10 cellular contexts compared by ENCODE assay signal in genomic region chr13:98563071-98563470, GRCh38. TPM values are rescaled to one million over a fixed set of nuclear protein-coding genes. Genes with fewer than 3 reads are reported as not detected.
DNase-seq lines count a peak whose midpoint lies in the region; ATAC-seq and TF ChIP-seq lines count a peak whose summit lies in the region.
"Had no signal": no experiment of that assay in that cellular context is flagged by ENCODE, and none has a peak within 500 bp of the region (broad histone marks: within the 10 kb centered on the region; RNA-seq: fewer than 3 reads in every experiment).

No MANE protein-coding gene starts in this region.

- H3K36me3 Mint-ChIP-seq in CD8-positive, alpha-beta T cell: peaks cover 8% of the 10 kb centered on the region
- peaks cover 49% of the 10 kb centered on the region for H3K36me3 Mint-ChIP-seq in activated CD4-positive, alpha-beta T cell treated with anti-CD3 and anti-CD28 coated beads, Interleukin-2, amount 10 ng/mL, durations not matched to agents 7 days and 5 days (ENCODE audit: low read depth)

- H3K27ac Mint-ChIP-seq in CD8-positive, alpha-beta T cell: peak overlapping the region; percentile 97
- H3K27ac Mint-ChIP-seq in activated CD4-positive, alpha-beta T cell treated with anti-CD3 and anti-CD28 coated beads, Interleukin-2, amount 10 ng/mL, durations not matched to agents 7 days and 5 days: peak overlapping the region; percentile 93

- H3K9me3 ChIP-seq in CD8-positive, alpha-beta T cell (ENCODE audit: low read length): no peaks in the 10 kb centered on the region
- H3K9me3 ChIP-seq in lower lobe of right lung: no peaks in the 10 kb centered on the region
- H3K9me3 ChIP-seq: heart right ventricle had no signal

- no peak for TF ChIP-seq CTCF in CD8-positive, alpha-beta T cell (IDR thresholded peaks at IDR 0.05)
- TF ChIP-seq CTCF in lower lobe of right lung (IDR thresholded peaks at IDR 0.05): no peak

- POLR2A ChIA-PET in CD8-positive, alpha-beta T cell (lab: Charles Lee): interaction anchor here (0.6 to 1.8 kb wide), 7 partner anchors 9 to 125 kb away, joined by 3 to 6 read pairs (median 4); partner anchors contain the start of gene STK24
- POLR2A ChIA-PET in activated CD4-positive, alpha-beta T cell treated with anti-CD3 and anti-CD28 coated beads, Interleukin-2, amount 10 ng/mL, durations not matched to agents 7 days and 5 days (lab: Charles Lee): no interaction called here

- H3K27me3 ChIP-seq in CD8-positive, alpha-beta T cell (ENCODE audit: insufficient read depth, low read length): no peaks in the 10 kb centered on the region
- no peaks in the 10 kb centered on the region for H3K27me3 ChIP-seq in lower lobe of right lung (ENCODE audit: low read depth)
- H3K27me3 ChIP-seq: heart right ventricle had no signal

- no peaks in the 10 kb centered on the region for H3K36me3 ChIP-seq in CD8-positive, alpha-beta T cell (ENCODE audit: insufficient read depth, low read length)
- no peaks in the 10 kb centered on the region for H3K36me3 ChIP-seq in lower lobe of right lung

- peaks cover 86% of the 10 kb centered on the region for H3K4me1 Mint-ChIP-seq in CD8-positive, alpha-beta T cell (ENCODE audit: low read depth)
- H3K4me1 Mint-ChIP-seq in activated CD4-positive, alpha-beta T cell treated with anti-CD3 and anti-CD28 coated beads, Interleukin-2, amount 10 ng/mL, durations not matched to agents 7 days and 5 days: peaks cover 87% of the 10 kb centered on the region

- ATAC-seq in CD8-positive, alpha-beta T cell: peak; percentile 71
- peak; percentile 59 for ATAC-seq in GM21723 (IDR thresholded peaks at IDR 0.05; ENCODE audit: unreplicated experiment)
- ATAC-seq in lower lobe of right lung: no peak
- no peak for ATAC-seq in HG03280 (IDR thresholded peaks at IDR 0.05; ENCODE audit: unreplicated experiment)
- ATAC-seq in HG02973 (IDR thresholded peaks at IDR 0.05; ENCODE audit: unreplicated experiment): no peak
- ATAC-seq: heart right ventricle had no signal

- CTCF ChIA-PET in CD8-positive, alpha-beta T cell (lab: Charles Lee): interaction anchor here (1.8 to 3.5 kb wide), 2 partner anchors 90 to 118 kb away, joined by 4 to 14 read pairs; no protein-coding TSS in a partner anchor
- CTCF ChIA-PET in activated CD4-positive, alpha-beta T cell treated with anti-CD3 and anti-CD28 coated beads, Interleukin-2, amount 10 ng/mL, durations not matched to agents 7 days and 5 days (lab: Charles Lee): interaction anchor here (1.0 to 2.4 kb wide), 4 partner anchors 9 to 19 kb away, joined by 4 to 11 read pairs (median 6); no protein-coding TSS in a partner anchor

- H3K4me1 ChIP-seq in CD8-positive, alpha-beta T cell (ENCODE audit: insufficient read depth, low read length): peaks cover 60% of the 10 kb centered on the region
- H3K4me1 ChIP-seq in lower lobe of right lung: peaks cover 91% of the 10 kb centered on the region

- DNase-seq in CD8-positive, alpha-beta T cell: peak in 4 of 7 experiments; percentile 42 to 65 (median 54)
- DNase-seq in activated CD4-positive, alpha-beta T cell treated with anti-CD3 and anti-CD28 coated beads, Interleukin-2, amount 10 ng/mL, durations not matched to agents 7 days and 5 days: peak; percentile 74
- DNase-seq in lower lobe of right lung (no peak), ecto neural progenitor cell (ENCODE audit: low spot score) (no peak)
- DNase-seq in stimulated activated CD4-positive, alpha-beta T cell treated with anti-CD3 and anti-CD28 coated beads, Interleukin-2, amount 100 ng/mL, for 48 hours: no peak
- DNase-seq: heart right ventricle, NCI-H2171 treated with DMSO at 0.1 percent for 48 hours had no signal

- intact Hi-C loops in CD8-positive, alpha-beta T cell (cut with DNase I, micrococcal nuclease): loop anchor here (1.0 to 10.0 kb wide), 5 partner anchors 9 to 932 kb away; no protein-coding TSS in a partner anchor
- intact Hi-C loops in lower lobe of right lung (cut with DNase I): no loop called here

- peak overlapping the region; percentile 18 for H3K27ac ChIP-seq in CD8-positive, alpha-beta T cell (ENCODE audit: low read depth, low read length)
- H3K27ac ChIP-seq in lower lobe of right lung: no peak overlapping the region

- no peaks in the 10 kb centered on the region for H3K9me3 Mint-ChIP-seq in CD8-positive, alpha-beta T cell
- no peaks in the 10 kb centered on the region for H3K9me3 Mint-ChIP-seq in activated CD4-positive, alpha-beta T cell treated with anti-CD3 and anti-CD28 coated beads, Interleukin-2, amount 10 ng/mL, durations not matched to agents 7 days and 5 days

- peak overlapping the region; percentile 85 for H3K4me3 Mint-ChIP-seq in CD8-positive, alpha-beta T cell
- peak overlapping the region; percentile 82 for H3K4me3 Mint-ChIP-seq in activated CD4-positive, alpha-beta T cell treated with anti-CD3 and anti-CD28 coated beads, Interleukin-2, amount 10 ng/mL, durations not matched to agents 7 days and 5 days

- H3K27me3 Mint-ChIP-seq in CD8-positive, alpha-beta T cell (ENCODE audit: low read depth): no peaks in the 10 kb centered on the region
- no peaks in the 10 kb centered on the region for H3K27me3 Mint-ChIP-seq in activated CD4-positive, alpha-beta T cell treated with anti-CD3 and anti-CD28 coated beads, Interleukin-2, amount 10 ng/mL, durations not matched to agents 7 days and 5 days

- peak overlapping the region; percentile 12 for H3K4me3 ChIP-seq in CD8-positive, alpha-beta T cell (ENCODE audit: low read depth, low read length)
- H3K4me3 ChIP-seq in lower lobe of right lung: peak overlapping the region; percentile 18

RNA-seq across cellular contexts. Expression of gene STK24, which starts 13.8 kb away (rescaled TPM):
- 10 to 100 TPM; 69.9 to 71.5 TPM for total RNA-seq in CD8-positive, alpha-beta T cell
- total RNA-seq in activated CD4-positive, alpha-beta T cell treated with anti-CD3 and anti-CD28 coated beads, Interleukin-2, amount 10 ng/mL, durations not matched to agents 7 days and 5 days: 100 to 1,000 TPM; 160 to 170 TPM
- 94.5 TPM for total RNA-seq in lower lobe of right lung

Comparison
In these comparisons a context has a peak if more than half of its experiments do, and no peak if none do; other contexts are left out.
1. ATAC-seq: peak in CD8-positive, alpha-beta T cell (single experiment) and GM21723 (single experiment); none in lower lobe of right lung (0 of 2), HG03280 (single experiment) and HG02973 (single experiment).
2. DNase-seq: peak in CD8-positive, alpha-beta T cell (4 of 7) and activated CD4-positive, alpha-beta T cell treated with anti-CD3 and anti-CD28 coated beads, Interleukin-2, amount 10 ng/mL, durations not matched to agents 7 days and 5 days (single experiment); none in lower lobe of right lung (single experiment), stimulated activated CD4-positive, alpha-beta T cell treated with anti-CD3 and anti-CD28 coated beads, Interleukin-2, amount 100 ng/mL, for 48 hours (0 of 2) and ecto neural progenitor cell (single experiment).